In genomic region chr11:74615988-74616387, GRCh38 we compare ENCODE assay signal across 2 cellular contexts.
A peak's percentile ranks its signal among the peaks of the same experiment; 100 is the strongest.
TF ChIP-seq lines count a peak whose summit lies in the region.

No MANE protein-coding gene starts in this region.

TF ChIP-seq in liver, 16 proteins besides CTCF, POLR2A, EP300 and RAD21 (continued from another document):
- TF ChIP-seq ATF3 (IDR thresholded peaks at IDR 0.05), result no peak
- peak in 1 of 2 donors; percentile 23 for TF ChIP-seq JUND (IDR thresholded peaks at IDR 0.05)
- no peak for TF ChIP-seq NR2F2 (IDR thresholded peaks at IDR 0.05)
- TF ChIP-seq ZBTB33 (IDR thresholded peaks at IDR 0.05), result no peak
- no peak for TF ChIP-seq HNF4G (IDR thresholded peaks at IDR 0.05)
- no peak for TF ChIP-seq REST (IDR thresholded peaks at IDR 0.05)
- no peak for TF ChIP-seq GABPA (IDR thresholded peaks at IDR 0.05 in 1 of 2, conservative IDR thresholded peaks at IDR 0.05 in 1 of 2)
- TF ChIP-seq EGR1 (IDR thresholded peaks at IDR 0.05; ENCODE audit: low read depth in 2 of 2), result no peak
- TF ChIP-seq FOXA1 (IDR thresholded peaks at IDR 0.05), result peak; percentile 59
- peak in 1 of 2 donors; percentile 22 for TF ChIP-seq RXRA (IDR thresholded peaks at IDR 0.05)
- peak; percentile 77 for TF ChIP-seq FOXA2 (IDR thresholded peaks at IDR 0.05)
- no peak for TF ChIP-seq MAX (IDR thresholded peaks at IDR 0.05)
- TF ChIP-seq TAF1 (conservative IDR thresholded peaks at IDR 0.05), result no peak
- no peak for TF ChIP-seq SP1 (IDR thresholded peaks at IDR 0.05)
- peak; percentile 69 for TF ChIP-seq YY1 (IDR thresholded peaks at IDR 0.05)

TF ChIP-seq in HepG2, 621 proteins besides CTCF, POLR2A, EP300 and RAD21 (continued from another document):
- TF ChIP-seq ZNF160 (CRISPR knock-in tag; IDR thresholded peaks at IDR 0.05), result no peak
- TF ChIP-seq PPARG (CRISPR knock-in tag; conservative IDR thresholded peaks at IDR 0.05), result no peak
- TF ChIP-seq IKZF5 (CRISPR knock-in tag; IDR thresholded peaks at IDR 0.05), result no peak
- TF ChIP-seq ZNF7 (CRISPR knock-in tag; IDR thresholded peaks at IDR 0.05), result no peak
- no peak for TF ChIP-seq AHR (CRISPR knock-in tag; IDR thresholded peaks at IDR 0.05)
- TF ChIP-seq ZNF572 (CRISPR knock-in tag; IDR thresholded peaks at IDR 0.05), result no peak
- TF ChIP-seq ZNF713 (CRISPR knock-in tag; IDR thresholded peaks at IDR 0.05), result no peak
- TF ChIP-seq ZNF280B (CRISPR knock-in tag; IDR thresholded peaks at IDR 0.05; ENCODE audit: borderline replicate concordance), result no peak
- TF ChIP-seq GATAD2A (CRISPR knock-in tag; IDR thresholded peaks at IDR 0.05), result no peak
- no peak for TF ChIP-seq THAP7 (CRISPR knock-in tag; IDR thresholded peaks at IDR 0.05)
- no peak for TF ChIP-seq TCF7L2 (IDR thresholded peaks at IDR 0.05; ENCODE audit: low read depth, low read length)
- no peak for TF ChIP-seq ATF7 (IDR thresholded peaks at IDR 0.05)
- no peak for TF ChIP-seq ATF7 (CRISPR knock-in tag; IDR thresholded peaks at IDR 0.05)
- no peak for TF ChIP-seq ZNF574 (CRISPR knock-in tag; IDR thresholded peaks at IDR 0.05)
- no peak for TF ChIP-seq CBX5 (CRISPR knock-in tag; IDR thresholded peaks at IDR 0.05; ENCODE audit: borderline replicate concordance)
- TF ChIP-seq SIN3A (IDR thresholded peaks at IDR 0.05; ENCODE audit: borderline replicate concordance, low read depth, low read length), result no peak
- TF ChIP-seq AKNA (CRISPR knock-in tag; IDR thresholded peaks at IDR 0.05; ENCODE audit: borderline replicate concordance), result no peak
TF ChIP-seq in HepG2: peak in this region for 0.
